Comparison of ENCODE assay signal across 8 cellular contexts in genomic region chr11:13440100-13440855, GRCh38. TPM values are rescaled to one million over a fixed set of nuclear protein-coding genes. Genes with fewer than 3 reads are reported as not detected.
DNase-seq lines count a peak whose midpoint lies in the region; ATAC-seq and TF ChIP-seq lines count a peak whose summit lies in the region.

No MANE protein-coding gene starts in this region.

- POLR2A ChIA-PET in CD4-positive, alpha-beta memory T cell (lab: Charles Lee; ENCODE audit: partially characterized antibody): no interaction called here

- no peaks in the 10 kb centered on the region for H3K27me3 ChIP-seq in WERI-Rb-1 (ENCODE audit: insufficient read depth, low read depth, severe bottlenecking)
- H3K27me3 ChIP-seq in CD4-positive, alpha-beta memory T cell (ENCODE audit: insufficient read depth, low read length): no peaks in the 10 kb centered on the region

- peaks cover 8% of the 10 kb centered on the region for H3K4me1 ChIP-seq in CD4-positive, alpha-beta memory T cell (ENCODE audit: insufficient read depth, low read length)

- H3K9me3 Mint-ChIP-seq in activated T-helper 17 cell treated with anti-CD3 and anti-CD28 coated beads, Interleukin-2, amount 50 U/mL, for 72 hours: no peaks in the 10 kb centered on the region
- peaks cover 0 to 2% (median 0%) of the 10 kb centered on the region in 8 donors for H3K9me3 Mint-ChIP-seq in CD4-positive, alpha-beta memory T cell

- peaks cover 10% of the 10 kb centered on the region for H3K4me1 Mint-ChIP-seq in activated T-helper 17 cell treated with anti-CD3 and anti-CD28 coated beads, Interleukin-2, amount 50 U/mL, for 72 hours
- H3K4me1 Mint-ChIP-seq in CD4-positive, alpha-beta memory T cell: peaks cover 16 to 63% (median 43%) of the 10 kb centered on the region in 4 donors

- H3K27ac Mint-ChIP-seq in activated T-helper 17 cell treated with anti-CD3 and anti-CD28 coated beads, Interleukin-2, amount 50 U/mL, for 72 hours: no peak overlapping the region
- peak overlapping the region in 1 of 7 donors; percentile 61 for H3K27ac Mint-ChIP-seq in CD4-positive, alpha-beta memory T cell

- no peaks in the 10 kb centered on the region for H3K9me3 ChIP-seq in WERI-Rb-1 (ENCODE audit: severe bottlenecking)
- H3K9me3 ChIP-seq in CD4-positive, alpha-beta memory T cell (ENCODE audit: control insufficient read depth in 1 of 2, low read length in 2 of 2): no peaks in the 10 kb centered on the region

- CTCF ChIA-PET in CD4-positive, alpha-beta memory T cell (lab: Charles Lee; ENCODE audit: partially characterized antibody): interaction anchor here (1.1 kb wide), 1 partner anchor 54 kb away, joined by 3 read pairs; no protein-coding TSS in a partner anchor

- H3K4me3 ChIP-seq in WERI-Rb-1 (ENCODE audit: low read depth, low read length): no peak overlapping the region
- H3K4me3 ChIP-seq in CD4-positive, alpha-beta memory T cell (ENCODE audit: low read length in 2 of 2): no peak overlapping the region

- no peak overlapping the region for H3K4me3 Mint-ChIP-seq in activated T-helper 17 cell treated with anti-CD3 and anti-CD28 coated beads, Interleukin-2, amount 50 U/mL, for 72 hours
- H3K4me3 Mint-ChIP-seq in CD4-positive, alpha-beta memory T cell: no peak overlapping the region

- peak; percentile 3 for DNase-seq in stimulated activated CD4-positive, alpha-beta T cell treated with anti-CD3 and anti-CD28 coated beads, Interleukin-15, amount 100 ng/mL, for 24 hours
- DNase-seq in stimulated activated CD4-positive, alpha-beta T cell treated with anti-CD3 and anti-CD28 coated beads, Interleukin-1b, Interleukin-23, amount 100 ng/mL, for 48 hours: no peak
- peak; percentile 25 to 90 (median 63) for DNase-seq in head of caudate nucleus
- DNase-seq in retina: peak; percentile 6
- no peak for DNase-seq in WERI-Rb-1
- no peak for DNase-seq in CD4-positive, alpha-beta memory T cell

- no peaks in the 10 kb centered on the region for H3K27me3 Mint-ChIP-seq in activated T-helper 17 cell treated with anti-CD3 and anti-CD28 coated beads, Interleukin-2, amount 50 U/mL, for 72 hours
- no peaks in the 10 kb centered on the region for H3K27me3 Mint-ChIP-seq in CD4-positive, alpha-beta memory T cell

- H3K27ac ChIP-seq in WERI-Rb-1: no peak overlapping the region
- no peak overlapping the region for H3K27ac ChIP-seq in CD4-positive, alpha-beta memory T cell (ENCODE audit: low read depth, low read length)

- intact Hi-C loops in head of caudate nucleus (cut with DNase I): no loop called here
- intact Hi-C loops in CD4-positive, alpha-beta memory T cell (cut with micrococcal nuclease): no loop called here

- H3K36me3 Mint-ChIP-seq in activated T-helper 17 cell treated with anti-CD3 and anti-CD28 coated beads, Interleukin-2, amount 50 U/mL, for 72 hours (ENCODE audit: low read depth): no peaks in the 10 kb centered on the region
- peaks cover 11 to 14% of the 10 kb centered on the region in 2 donors for H3K36me3 Mint-ChIP-seq in CD4-positive, alpha-beta memory T cell

- no peaks in the 10 kb centered on the region for H3K36me3 ChIP-seq in WERI-Rb-1
- no peaks in the 10 kb centered on the region for H3K36me3 ChIP-seq in CD4-positive, alpha-beta memory T cell (ENCODE audit: insufficient read depth, low read length)

- TF ChIP-seq CTCF in WERI-Rb-1 (IDR thresholded peaks at IDR 0.05; ENCODE audit: low read depth, low read length): no peak

- ATAC-seq in activated T-helper 17 cell treated with anti-CD3 and anti-CD28 coated beads, Interleukin-2, amount 50 U/mL, for 72 hours (replicated peaks): peak; percentile 71
- ATAC-seq in HG02884 (IDR thresholded peaks at IDR 0.05; ENCODE audit: unreplicated experiment): no peak

RNA-seq across cellular contexts. Expression of gene BTBD10, which starts 22.7 kb away (rescaled TPM):
- total RNA-seq in activated T-helper 17 cell treated with anti-CD3 and anti-CD28 coated beads, Interleukin-2, amount 50 U/mL, for 72 hours: 10 to 100 TPM; 16.8 to 25.0 TPM
- 10 to 100 TPM; 22.4 to 22.6 TPM for total RNA-seq in CD4-positive, alpha-beta memory T cell
- polyA plus RNA-seq in CD4-positive, alpha-beta memory T cell: 10 to 100 TPM; 11.5 to 13.7 TPM

RNA-seq across cellular contexts. Expression of gene PTH, which starts 55.5 kb away (rescaled TPM):
- not detected for total RNA-seq in activated T-helper 17 cell treated with anti-CD3 and anti-CD28 coated beads, Interleukin-2, amount 50 U/mL, for 72 hours
- total RNA-seq in CD4-positive, alpha-beta memory T cell: not detected
- polyA plus RNA-seq in CD4-positive, alpha-beta memory T cell: not detected

Comparison
In these comparisons a context has a peak if more than half of its experiments do, and no peak if none do; other contexts are left out.
1. DNase-seq: peak in stimulated activated CD4-positive, alpha-beta T cell treated with anti-CD3 and anti-CD28 coated beads, Interleukin-15, amount 100 ng/mL, for 24 hours (single experiment), head of caudate nucleus (42 of 42) and retina (single experiment); none in stimulated activated CD4-positive, alpha-beta T cell treated with anti-CD3 and anti-CD28 coated beads, Interleukin-1b, Interleukin-23, amount 100 ng/mL, for 48 hours (single experiment), WERI-Rb-1 (single experiment) and CD4-positive, alpha-beta memory T cell (0 of 5).